1 cellular context compared by ENCODE assay signal in the genomic region with DNA sequence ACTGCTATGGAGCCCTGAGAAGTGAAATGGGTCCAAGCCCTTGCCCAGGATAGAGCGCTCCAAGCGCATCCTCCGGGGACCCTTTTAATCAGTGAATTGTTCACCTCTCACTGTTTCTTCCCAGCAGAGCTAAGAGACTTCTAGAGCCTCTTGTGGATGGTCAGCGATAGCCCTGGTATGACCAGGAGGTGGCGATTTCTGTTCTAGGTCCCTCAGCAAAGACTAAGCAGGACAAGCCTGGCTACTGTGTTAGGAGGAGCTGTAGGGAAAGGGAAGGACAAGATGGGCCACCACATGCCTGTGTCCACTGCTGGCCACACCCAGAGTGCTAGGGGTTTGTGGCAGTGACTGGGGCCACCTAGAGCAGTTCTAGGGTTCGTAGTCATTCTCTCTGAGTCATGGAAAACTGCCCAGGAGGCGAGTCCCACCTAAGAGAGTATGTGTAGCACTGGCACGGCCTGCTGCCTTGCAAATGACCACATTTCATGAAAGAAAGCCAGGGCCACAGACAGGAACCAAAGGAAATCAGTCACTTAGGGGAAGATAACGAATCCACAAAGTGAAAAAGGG.
TF ChIP-seq lines count a peak whose summit lies in the region.

No MANE protein-coding gene starts in this region.

TF ChIP-seq in SK-N-SH treated with all-trans-retinoic acid at 6 μM for 48 hours, 23 proteins besides CTCF, POLR2A, EP300 and RAD21 (continued from another document):
- TF ChIP-seq, protein P1, sequence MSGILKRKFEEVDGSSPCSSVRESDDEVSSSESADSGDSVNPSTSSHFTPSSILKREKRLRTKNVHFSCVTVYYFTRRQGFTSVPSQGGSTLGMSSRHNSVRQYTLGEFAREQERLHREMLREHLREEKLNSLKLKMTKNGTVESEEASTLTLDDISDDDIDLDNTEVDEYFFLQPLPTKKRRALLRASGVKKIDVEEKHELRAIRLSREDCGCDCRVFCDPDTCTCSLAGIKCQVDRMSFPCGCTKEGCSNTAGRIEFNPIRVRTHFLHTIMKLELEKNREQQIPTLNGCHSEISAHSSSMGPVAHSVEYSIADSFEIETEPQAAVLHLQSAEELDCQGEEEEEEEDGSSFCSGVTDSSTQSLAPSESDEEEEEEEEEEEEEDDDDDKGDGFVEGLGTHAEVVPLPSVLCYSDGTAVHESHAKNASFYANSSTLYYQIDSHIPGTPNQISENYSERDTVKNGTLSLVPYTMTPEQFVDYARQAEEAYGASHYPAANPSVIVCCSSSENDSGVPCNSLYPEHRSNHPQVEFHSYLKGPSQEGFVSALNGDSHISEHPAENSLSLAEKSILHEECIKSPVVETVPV (CRISPR knock-in tag; IDR thresholded peaks at IDR 0.05): no peak
- TF ChIP-seq CSDC2 (CRISPR knock-in tag; IDR thresholded peaks at IDR 0.05) (no peak), ARNTL (CRISPR knock-in tag; IDR thresholded peaks at IDR 0.05; ENCODE audit: borderline replicate concordance, low read depth) (no peak), OSR1 (CRISPR knock-in tag; IDR thresholded peaks at IDR 0.05) (no peak), ISL1 (CRISPR knock-in tag; IDR thresholded peaks at IDR 0.05) (no peak), TCF4 (CRISPR knock-in tag; IDR thresholded peaks at IDR 0.05; ENCODE audit: borderline replicate concordance) (no peak)
- TF ChIP-seq, protein P2, sequence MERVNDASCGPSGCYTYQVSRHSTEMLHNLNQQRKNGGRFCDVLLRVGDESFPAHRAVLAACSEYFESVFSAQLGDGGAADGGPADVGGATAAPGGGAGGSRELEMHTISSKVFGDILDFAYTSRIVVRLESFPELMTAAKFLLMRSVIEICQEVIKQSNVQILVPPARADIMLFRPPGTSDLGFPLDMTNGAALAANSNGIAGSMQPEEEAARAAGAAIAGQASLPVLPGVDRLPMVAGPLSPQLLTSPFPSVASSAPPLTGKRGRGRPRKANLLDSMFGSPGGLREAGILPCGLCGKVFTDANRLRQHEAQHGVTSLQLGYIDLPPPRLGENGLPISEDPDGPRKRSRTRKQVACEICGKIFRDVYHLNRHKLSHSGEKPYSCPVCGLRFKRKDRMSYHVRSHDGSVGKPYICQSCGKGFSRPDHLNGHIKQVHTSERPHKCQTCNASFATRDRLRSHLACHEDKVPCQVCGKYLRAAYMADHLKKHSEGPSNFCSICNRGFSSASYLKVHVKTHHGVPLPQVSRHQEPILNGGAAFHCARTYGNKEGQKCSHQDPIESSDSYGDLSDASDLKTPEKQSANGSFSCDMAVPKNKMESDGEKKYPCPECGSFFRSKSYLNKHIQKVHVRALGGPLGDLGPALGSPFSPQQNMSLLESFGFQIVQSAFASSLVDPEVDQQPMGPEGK (CRISPR knock-in tag; IDR thresholded peaks at IDR 0.05; ENCODE audit: borderline replicate concordance): no peak
- TF ChIP-seq, protein P3, sequence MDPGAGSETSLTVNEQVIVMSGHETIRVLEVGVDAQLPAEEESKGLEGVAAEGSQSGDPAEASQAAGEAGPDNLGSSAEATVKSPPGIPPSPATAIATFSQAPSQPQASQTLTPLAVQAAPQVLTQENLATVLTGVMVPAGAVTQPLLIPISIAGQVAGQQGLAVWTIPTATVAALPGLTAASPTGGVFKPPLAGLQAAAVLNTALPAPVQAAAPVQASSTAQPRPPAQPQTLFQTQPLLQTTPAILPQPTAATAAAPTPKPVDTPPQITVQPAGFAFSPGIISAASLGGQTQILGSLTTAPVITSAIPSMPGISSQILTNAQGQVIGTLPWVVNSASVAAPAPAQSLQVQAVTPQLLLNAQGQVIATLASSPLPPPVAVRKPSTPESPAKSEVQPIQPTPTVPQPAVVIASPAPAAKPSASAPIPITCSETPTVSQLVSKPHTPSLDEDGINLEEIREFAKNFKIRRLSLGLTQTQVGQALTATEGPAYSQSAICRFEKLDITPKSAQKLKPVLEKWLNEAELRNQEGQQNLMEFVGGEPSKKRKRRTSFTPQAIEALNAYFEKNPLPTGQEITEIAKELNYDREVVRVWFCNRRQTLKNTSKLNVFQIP (CRISPR knock-in tag; IDR thresholded peaks at IDR 0.05; ENCODE audit: borderline replicate concordance, low read depth): no peak
